26 cellular contexts compared by ENCODE assay signal in genomic region chr5:102554092-102554491, GRCh38. TPM values are rescaled to one million over a fixed set of nuclear protein-coding genes. Genes with fewer than 3 reads are reported as not detected.
A peak's percentile ranks its signal among the peaks of the same experiment; 100 is the strongest.
DNase-seq lines count a peak whose midpoint lies in the region; ATAC-seq and TF ChIP-seq lines count a peak whose summit lies in the region.
"Had no signal": no experiment of that assay in that cellular context is flagged by ENCODE, and none has a peak within 500 bp of the region (broad histone marks: within the 10 kb centered on the region; RNA-seq: fewer than 3 reads in every experiment).

No MANE protein-coding gene starts in this region.

- H3K27ac Mint-ChIP-seq in osteocyte (ENCODE audit: unreplicated experiment), result no peak overlapping the region
- H3K27ac Mint-ChIP-seq: CD4-positive, CD25-positive, alpha-beta regulatory T cell; dendritic cell treated with granulocyte-macrophage colony-stimulating factor and Interleukin-4, amounts not matched to agents 40 ng/mL and 50 ng/mL, for 4 days; IgD-negative memory B cell; naive B cell had no signal

- TF ChIP-seq CTCF in osteocyte (IDR thresholded peaks at IDR 0.05), result no peak

- no peak for ATAC-seq in GM21447 (IDR thresholded peaks at IDR 0.05; ENCODE audit: unreplicated experiment)
- ATAC-seq: activated T-cell treated with anti-CD3 and anti-CD28 coated beads, Interleukin-2, amount 50 U/mL, for 4 hours; left colon; right lobe of liver; stimulated activated naive CD8-positive, alpha-beta T cell treated with anti-CD3 and anti-CD28 coated beads, Interleukin-15, Interleukin-2, amounts not matched to agents 100 U/mL and 50 U/mL, for 24 hours had no signal

- H3K9me3 Mint-ChIP-seq in osteocyte (ENCODE audit: unreplicated experiment), result no peaks in the 10 kb centered on the region

- H3K9me3 ChIP-seq in SJSA1 (replicated peaks), result no peaks in the 10 kb centered on the region
- H3K9me3 ChIP-seq: adrenal gland, ovary, Peyer's patch, right lobe of liver had no signal

- H3K4me1 ChIP-seq in SJSA1 (replicated peaks), result no peaks in the 10 kb centered on the region
- H3K4me1 ChIP-seq: adrenal gland, Peyer's patch, right lobe of liver had no signal

- DNase-seq in DMS79 (lab: John Stamatoyannopoulos, UW) (peak; percentile 27), SJSA1 (ENCODE audit: low read depth in 1 of 2, low spot score in 2 of 2) (peak in 1 of 2 experiments; percentile 48), glomerular visceral epithelial cell (ENCODE audit: extremely low spot score) (peak; percentile 45), retina (peak; percentile 19), osteocyte (ENCODE audit: extremely low spot score, unreplicated experiment) (no peak)
- DNase-seq in activated CD4-positive, alpha-beta T cell treated with anti-CD3 and anti-CD28 coated beads, Interleukin-2, amount 50 U/mL, for 1 hour, result no peak
- DNase-seq: activated CD4-positive, alpha-beta T cell treated with anti-CD3 and anti-CD28 coated beads for 4 hours; activated T-cell treated with anti-CD3 and anti-CD28 coated beads, Interleukin-2, amount 50 U/mL, for 4 hours; adrenal gland; CD4-positive, CD25-positive, alpha-beta regulatory T cell; glutamatergic neuron; left colon; naive B cell; NCI-H2081 treated with DMSO at 0.1 percent for 48 hours; ovary; Peyer's patch; right lobe of liver; stimulated activated naive CD8-positive, alpha-beta T cell treated with anti-CD3 and anti-CD28 coated beads, Interleukin-15, Interleukin-2, amounts not matched to agents 100 U/mL and 50 U/mL, for 24 hours; T-helper 1 cell had no signal

- H3K27me3 Mint-ChIP-seq in osteocyte (ENCODE audit: unreplicated experiment), result peaks cover 4% of the 10 kb centered on the region
- H3K27me3 Mint-ChIP-seq: dendritic cell treated with granulocyte-macrophage colony-stimulating factor and Interleukin-4, amounts not matched to agents 40 ng/mL and 50 ng/mL, for 4 days had no signal

- no peaks in the 10 kb centered on the region for H3K36me3 ChIP-seq in SJSA1
- H3K36me3 ChIP-seq: adrenal gland, ovary, Peyer's patch, right lobe of liver had no signal

- H3K36me3 Mint-ChIP-seq in osteocyte (ENCODE audit: unreplicated experiment), result no peaks in the 10 kb centered on the region
- H3K36me3 Mint-ChIP-seq: CD4-positive, CD25-positive, alpha-beta regulatory T cell; naive B cell had no signal

- H3K27ac ChIP-seq in SJSA1, result peak overlapping the region; percentile 42
- H3K27ac ChIP-seq: adrenal gland, ovary, Peyer's patch, right lobe of liver had no signal

- H3K27me3 ChIP-seq in SJSA1 (replicated peaks), result no peaks in the 10 kb centered on the region
- H3K27me3 ChIP-seq: adrenal gland, ovary, Peyer's patch, right lobe of liver had no signal

- H3K4me3 ChIP-seq in SJSA1, result no peak overlapping the region
- H3K4me3 ChIP-seq: adrenal gland, ovary, Peyer's patch, right lobe of liver had no signal

- H3K4me1 Mint-ChIP-seq in osteocyte (ENCODE audit: unreplicated experiment), result no peaks in the 10 kb centered on the region
- H3K4me1 Mint-ChIP-seq: CD4-positive, CD25-positive, alpha-beta regulatory T cell; IgD-negative memory B cell; naive B cell had no signal

- no peak overlapping the region for H3K4me3 Mint-ChIP-seq in osteocyte (ENCODE audit: unreplicated experiment)
- H3K4me3 Mint-ChIP-seq: activated T-cell treated with anti-CD3 and anti-CD28 coated beads, Interleukin-2, amount 50 U/mL, for 4 hours; CD4-positive, CD25-positive, alpha-beta regulatory T cell; dendritic cell treated with granulocyte-macrophage colony-stimulating factor and Interleukin-4, amounts not matched to agents 40 ng/mL and 50 ng/mL, for 4 days; IgD-negative memory B cell; naive B cell had no signal

RNA-seq across cellular contexts. Expression of gene SLCO6A1, which starts 55.3 kb away (rescaled TPM):
- not detected in 2 replicates for total RNA-seq in SJSA1 (2014; rRNA removed; shearing (Covaris generic))
- total RNA-seq in osteocyte, result 0.65 and 0.78 TPM in 2 replicates
- total RNA-seq: activated T-cell treated with anti-CD3 and anti-CD28 coated beads, Interleukin-2, amount 50 U/mL, for 4 hours; adrenal gland; bronchial epithelial cell; CD4-positive, CD25-positive, alpha-beta regulatory T cell; G401; left colon; MCF 10A; ovary; Peyer's patch; right lobe of liver; SK-MEL-5 had no signal

Comparison
In these comparisons a context has a peak if more than half of its experiments do, and no peak if none do; other contexts are left out.
1. DNase-seq: peak in DMS79 (single experiment), glomerular visceral epithelial cell (single experiment) and retina (single experiment); none in activated CD4-positive, alpha-beta T cell treated with anti-CD3 and anti-CD28 coated beads, Interleukin-2, amount 50 U/mL, for 1 hour (single experiment) and osteocyte (single experiment).